8 cellular contexts compared by ENCODE assay signal in genomic region chr9:110183208-110184145, GRCh38. TPM values are rescaled to one million over a fixed set of nuclear protein-coding genes. Genes with fewer than 3 reads are reported as not detected.
DNase-seq lines count a peak whose midpoint lies in the region; ATAC-seq and TF ChIP-seq lines count a peak whose summit lies in the region.

No MANE protein-coding gene starts in this region.

- ATAC-seq in GM21723 (IDR thresholded peaks at IDR 0.05; ENCODE audit: unreplicated experiment) (peak; percentile 86), left ventricle myocardium superior (peak; percentile 66)

- intact Hi-C loops in left ventricle myocardium superior (cut with micrococcal nuclease): no loop called here
- intact Hi-C loops in posterior vena cava (cut with DNase I): loop anchor here in 1 of 2 donors (5.0 kb wide), 1 partner anchor 34 kb away; no protein-coding TSS in a partner anchor

- H3K4me3 ChIP-seq in LNCaP clone FGC (ENCODE audit: low read depth, low read length) (no peak overlapping the region), retinal pigment epithelial cell (ENCODE audit: low read length) (no peak overlapping the region)

- TF ChIP-seq CTCF in LNCaP clone FGC (IDR thresholded peaks at IDR 0.05; ENCODE audit: control insufficient read depth, extremely low read depth, insufficient read depth) (peak; percentile 88), retinal pigment epithelial cell (conservative IDR thresholded peaks at IDR 0.05; ENCODE audit: low read depth, low read length) (peak; percentile 80)

- peak; percentile 68 for DNase-seq in EL
- DNase-seq in LNCaP clone FGC (ENCODE audit: low read depth): peak; percentile 66
- peak; percentile 72 to 73 for DNase-seq in SHP77 (lab: John Stamatoyannopoulos, UW)
- peak; percentile 4 for DNase-seq in activated naive CD8-positive, alpha-beta T cell treated with anti-CD3 and anti-CD28 coated beads, Interleukin-2, amount 50 U/mL, for 16 hours (ENCODE audit: low read depth, low spot score)
- DNase-seq in left ventricle myocardium superior: no peak
- peak; percentile 16 for DNase-seq in retinal pigment epithelial cell (ENCODE audit: low read depth)
- DNase-seq in posterior vena cava (ENCODE audit: low spot score): no peak

RNA-seq across cellular contexts. Expression of gene C9orf152, which starts 24.5 kb away (rescaled TPM):
- total RNA-seq in left ventricle myocardium superior (not detected), posterior vena cava (not detected)

Comparison
In these comparisons a context has a peak if more than half of its experiments do, and no peak if none do; other contexts are left out.
1. DNase-seq: peak in EL (single experiment), LNCaP clone FGC (single experiment), SHP77 (2 of 2), activated naive CD8-positive, alpha-beta T cell treated with anti-CD3 and anti-CD28 coated beads, Interleukin-2, amount 50 U/mL, for 16 hours (single experiment) and retinal pigment epithelial cell (single experiment); none in left ventricle myocardium superior (single experiment) and posterior vena cava (single experiment).